Comparison of ENCODE assay signal across 20 cellular contexts in the genomic region with DNA sequence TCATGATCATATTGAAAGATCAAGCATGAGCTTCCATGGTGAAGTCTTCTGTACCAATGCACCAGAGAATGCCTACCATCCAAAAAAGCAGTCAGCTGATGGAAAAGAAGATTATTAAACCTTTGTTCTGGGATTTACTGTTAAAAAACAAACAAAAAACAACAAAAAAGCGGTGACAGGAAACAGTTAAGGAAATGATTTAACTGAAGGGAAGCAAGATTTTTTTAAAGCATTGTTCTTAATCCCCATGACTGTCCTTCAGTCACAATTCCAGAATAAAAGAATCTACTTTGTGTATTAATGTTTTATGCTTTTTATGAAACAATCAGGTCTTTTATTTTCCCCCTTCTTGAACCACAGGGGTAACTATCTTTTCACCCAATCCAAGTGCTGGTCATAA. TPM values are rescaled to one million over a fixed set of nuclear protein-coding genes. Genes with fewer than 3 reads are reported as not detected.
DNase-seq lines count a peak whose midpoint lies in the region; TF ChIP-seq lines count a peak whose summit lies in the region.
"Had no signal": no experiment of that assay in that cellular context is flagged by ENCODE, and none has a peak within 500 bp of the region (broad histone marks: within the 10 kb centered on the region; RNA-seq: fewer than 3 reads in every experiment).

No MANE protein-coding gene starts in this region.

- peaks cover 9% of the 10 kb centered on the region for H3K4me1 ChIP-seq in A673 (ENCODE audit: insufficient read depth, low read length, poor library complexity, severe bottlenecking)
- H3K4me1 ChIP-seq: A549 had no signal

- H3K4me3 ChIP-seq in A673 (ENCODE audit: low read depth, low read length, poor library complexity, severe bottlenecking) (no peak overlapping the region), fibroblast of pulmonary artery (replicated peaks; ENCODE audit: low read depth, low read length) (no peak overlapping the region)
- H3K4me3 ChIP-seq: A549, GM23338 had no signal

- DNase-seq in A673 (ENCODE audit: low spot score) (peak; percentile 82), dermis microvascular lymphatic vessel endothelial cell (ENCODE audit: low read depth in 2 of 2) (peak; percentile 46 to 73), fibroblast of pulmonary artery (ENCODE audit: low read depth) (peak; percentile 10), lung microvascular endothelial cell (ENCODE audit: low read depth in 2 of 2) (peak; percentile 68 to 77), ureter (ENCODE audit: low spot score) (no peak), NCI-H128 (lab: John Stamatoyannopoulos, UW; ENCODE audit: unreplicated experiment) (no peak), anterior cingulate cortex (lab: John Stamatoyannopoulos, UW) (no peak)
- DNase-seq in stimulated activated CD4-positive, alpha-beta T cell treated with anti-CD3 and anti-CD28 coated beads, Interleukin-15, amount 100 ng/mL, for 24 hours = no peak
- DNase-seq: 8988T; C1 segment of cervical spinal cord; Calu3; CD4-positive, alpha-beta memory T cell; COR-L47; DMS153; DND-41; GDM1; H9 had no signal

- CTCF ChIA-PET in A673 (lab: Charles Lee) = no interaction called here

- no peaks in the 10 kb centered on the region for H3K27me3 ChIP-seq in A673 (replicated peaks; ENCODE audit: insufficient read depth, low read depth, low read length, poor library complexity)

- BruUV-seq in A673 (replicated peaks; lab: Mats Ljungman, UMichigan) = no TSS peak

- TF ChIP-seq CTCF in A673 (conservative IDR thresholded peaks at IDR 0.05; ENCODE audit: low read depth, low read length) (no peak), fibroblast of pulmonary artery (IDR thresholded peaks at IDR 0.05; ENCODE audit: low read length, missing control alignments) (no peak)

- peaks cover 18% of the 10 kb centered on the region for H3K9me3 ChIP-seq in A673 (ENCODE audit: low read depth, low read length, poor library complexity, severe bottlenecking)
- H3K9me3 ChIP-seq: A549 had no signal

- peaks cover 3% of the 10 kb centered on the region for H3K36me3 ChIP-seq in A673 (ENCODE audit: insufficient read depth, low read length, poor library complexity, severe bottlenecking)

- no peak overlapping the region for H3K27ac ChIP-seq in A673 (ENCODE audit: low read depth, low read length, poor library complexity, severe bottlenecking)
- H3K27ac ChIP-seq: A549 had no signal

- intact Hi-C loops in A673 (cut with micrococcal nuclease; ENCODE audit: unreplicated experiment) = no loop called here

- POLR2A ChIA-PET in A673 (lab: Charles Lee; ENCODE audit: low non-redundant PET) = no interaction called here

RNA-seq across cellular contexts. Expression of a gene that starts 23.9 kb away (rescaled TPM):
- total RNA-seq in A673 (2021) (0.81 and 0.97 TPM in 2 replicates), dermis microvascular lymphatic vessel endothelial cell (6.2 and 11.1 TPM in 2 replicates), lung microvascular endothelial cell (5.2 and 14.1 TPM in 2 replicates), ureter (5.6 TPM)
- total RNA-seq: Calu3; CD4-positive, alpha-beta memory T cell; H4 had no signal

Comparison
In these comparisons a context has a peak if more than half of its experiments do, and no peak if none do; other contexts are left out.
1. DNase-seq: peak in A673 (single experiment), dermis microvascular lymphatic vessel endothelial cell (2 of 2), fibroblast of pulmonary artery (single experiment) and lung microvascular endothelial cell (2 of 2); none in ureter (single experiment), NCI-H128 (single experiment), stimulated activated CD4-positive, alpha-beta T cell treated with anti-CD3 and anti-CD28 coated beads, Interleukin-15, amount 100 ng/mL, for 24 hours (single experiment) and anterior cingulate cortex (0 of 58).